21 cellular contexts compared by ENCODE assay signal in the genomic region with DNA sequence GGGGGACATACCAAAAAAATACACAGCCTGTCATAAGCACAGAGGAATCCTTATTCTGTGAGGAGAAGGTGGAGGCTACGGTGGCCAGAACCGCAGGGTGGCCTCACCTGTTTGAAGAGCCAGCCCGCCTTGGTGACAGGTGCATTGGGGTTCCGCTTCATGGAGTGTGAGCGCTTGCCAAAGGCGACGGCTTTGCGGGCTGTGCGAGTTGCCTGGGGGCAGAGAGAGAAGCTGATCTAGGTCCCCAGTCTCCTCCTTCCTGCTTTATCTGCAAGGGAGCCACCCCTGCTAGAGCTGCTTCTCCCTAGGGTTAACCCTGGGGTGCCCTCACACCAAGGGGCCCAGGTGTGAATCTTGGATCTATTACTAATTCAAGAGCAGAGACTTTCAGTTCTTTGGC. TPM values are rescaled to one million over a fixed set of nuclear protein-coding genes. Genes with fewer than 3 reads are reported as not detected.
A peak's percentile ranks its signal among the peaks of the same experiment; 100 is the strongest.
DNase-seq lines count a peak whose midpoint lies in the region; ATAC-seq and TF ChIP-seq lines count a peak whose summit lies in the region.
"Had no signal": no experiment of that assay in that cellular context is flagged by ENCODE, and none has a peak within 500 bp of the region (broad histone marks: within the 10 kb centered on the region; RNA-seq: fewer than 3 reads in every experiment).

No MANE protein-coding gene starts in this region.

- peaks cover 39% of the 10 kb centered on the region for H3K4me1 Mint-ChIP-seq in nephron progenitor cell
- H3K4me1 Mint-ChIP-seq: IgD-negative memory B cell had no signal

- H3K27me3 ChIP-seq in BLaER1, result no peaks in the 10 kb centered on the region
- H3K27me3 ChIP-seq: neutrophil had no signal

- H3K9me3 Mint-ChIP-seq in nephron progenitor cell, result no peaks in the 10 kb centered on the region
- H3K9me3 Mint-ChIP-seq: activated CD8-positive, alpha-beta T cell treated with anti-CD3 and anti-CD28 coated beads for 36 hours; IgD-negative memory B cell had no signal

- peak overlapping the region; percentile 94 for H3K4me2 ChIP-seq in BLaER1

- 0 out of 2 replicates have a peak overlapping the region, but pooled peaks have one; percentile 24 for H3K27ac ChIP-seq in BLaER1
- H3K27ac ChIP-seq: neutrophil, psoas muscle had no signal

- H4K20me1 ChIP-seq in BLaER1, result no peaks in the 10 kb centered on the region

- peak; percentile 41 for DNase-seq in Jurkat, Clone E6-1 (ENCODE audit: low read depth, low spot score)
- DNase-seq in NCI-H345 treated with DMSO at 0.1 percent for 48 hours (lab: John Stamatoyannopoulos, UW; ENCODE audit: unreplicated experiment) (peak; percentile 75), kidney tubule cell (ENCODE audit: low spot score) (peak; percentile 39), midbrain (lab: John Stamatoyannopoulos, UW) (no peak), nephron progenitor cell (no peak)
- DNase-seq: activated CD8-positive, alpha-beta T cell treated with anti-CD3 and anti-CD28 coated beads for 36 hours; activated gamma-delta T cell; cerebellar nuclear complex; EL; glutamatergic neuron; left cardiac atrium; NCI-H1930; NCI-H510A; psoas muscle had no signal

- ATAC-seq in GM19395 (IDR thresholded peaks at IDR 0.05; ENCODE audit: unreplicated experiment), result no peak
- ATAC-seq in GM19324 (IDR thresholded peaks at IDR 0.05; ENCODE audit: low FRiP score, unreplicated experiment), result no peak
- ATAC-seq: A549; activated CD4-positive, CD25-positive, alpha-beta regulatory T cell treated with anti-CD3 and anti-CD28 coated beads, Interleukin-2, amount 50 U/mL, for 24 hours; activated CD8-positive, alpha-beta T cell treated with anti-CD3 and anti-CD28 coated beads for 36 hours; left cardiac atrium; psoas muscle had no signal

- H3K27ac Mint-ChIP-seq in nephron progenitor cell, result no peak overlapping the region
- H3K27ac Mint-ChIP-seq: activated CD8-positive, alpha-beta T cell treated with anti-CD3 and anti-CD28 coated beads for 36 hours; IgD-negative memory B cell had no signal

- H3K36me3 ChIP-seq in BLaER1, result no peaks in the 10 kb centered on the region
- H3K36me3 ChIP-seq: neutrophil had no signal

- H3K9ac ChIP-seq in BLaER1, result no peak overlapping the region

- TF ChIP-seq CTCF in nephron progenitor cell (IDR thresholded peaks at IDR 0.05), result no peak

- H3K4me1 ChIP-seq in BLaER1, result peaks cover 100% of the 10 kb centered on the region
- H3K4me1 ChIP-seq: psoas muscle had no signal

- no peak overlapping the region for H3K4me3 Mint-ChIP-seq in nephron progenitor cell
- H3K4me3 Mint-ChIP-seq: activated CD8-positive, alpha-beta T cell treated with anti-CD3 and anti-CD28 coated beads for 36 hours had no signal

- H3K27me3 Mint-ChIP-seq in nephron progenitor cell (ENCODE audit: low read depth, poor library complexity), result peaks cover 13% of the 10 kb centered on the region
- H3K27me3 Mint-ChIP-seq: activated CD8-positive, alpha-beta T cell treated with anti-CD3 and anti-CD28 coated beads for 36 hours had no signal

- H3K36me3 Mint-ChIP-seq in nephron progenitor cell (ENCODE audit: low read depth), result no peaks in the 10 kb centered on the region

- no peaks in the 10 kb centered on the region for H3K9me3 ChIP-seq in BLaER1
- H3K9me3 ChIP-seq: A549, neutrophil, psoas muscle had no signal

- no peak overlapping the region for H3K4me3 ChIP-seq in BLaER1
- H3K4me3 ChIP-seq in Jurkat, Clone E6-1 (ENCODE audit: low read length), result no peak overlapping the region
- H3K4me3 ChIP-seq: A549, psoas muscle had no signal

RNA-seq across cellular contexts. Expression of gene GOLT1A, which starts 54.3 kb away (rescaled TPM):
- polyA plus RNA-seq in Jurkat, Clone E6-1 (2012; ENCODE audit: insufficient read depth, insufficient read length), result not detected
- polyA plus RNA-seq: IgD-negative memory B cell had no signal

Comparison
In these comparisons a context has a peak if more than half of its experiments do, and no peak if none do; other contexts are left out.
1. DNase-seq: peak in Jurkat, Clone E6-1 (single experiment), NCI-H345 treated with DMSO at 0.1 percent for 48 hours (single experiment) and kidney tubule cell (single experiment); none in midbrain (single experiment) and nephron progenitor cell (single experiment).